7 cellular contexts compared by ENCODE assay signal in the genomic region with DNA sequence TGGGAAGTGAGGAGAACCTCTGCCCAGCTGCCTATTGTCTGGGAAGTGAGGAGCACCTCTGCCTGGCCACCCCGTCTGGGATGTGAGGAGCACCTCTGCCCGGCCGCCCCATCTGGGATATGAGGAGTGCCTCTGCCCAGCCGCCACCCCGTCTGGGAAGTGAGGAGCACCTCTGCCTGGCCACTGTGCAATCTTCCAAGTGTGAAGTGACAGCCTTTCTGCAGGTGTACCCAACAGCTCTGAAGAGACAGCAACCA. TPM values are rescaled to one million over a fixed set of nuclear protein-coding genes. Genes with fewer than 3 reads are reported as not detected.
"Had no signal": no experiment of that assay in that cellular context is flagged by ENCODE, and none has a peak within 500 bp of the region (broad histone marks: within the 10 kb centered on the region; RNA-seq: fewer than 3 reads in every experiment).

No MANE protein-coding gene starts in this region.

RNA-seq across cellular contexts. Expression of a gene that starts 9.4 kb away (rescaled TPM):
- total RNA-seq: GM23248, GM23338, H1, H4, H7, H9, HFFc6 had no signal

RNA-seq across cellular contexts. Expression of a gene that starts 46.8 kb away (rescaled TPM):
- total RNA-seq: GM23248, GM23338, H1, H4, H7, H9, HFFc6 had no signal
